In genomic region chr5:35626108-35626507, GRCh38 we compare ENCODE assay signal across 22 cellular contexts. TPM values are rescaled to one million over a fixed set of nuclear protein-coding genes. Genes with fewer than 3 reads are reported as not detected.
DNase-seq lines count a peak whose midpoint lies in the region; ATAC-seq lines count a peak whose summit lies in the region.
"Had no signal": no experiment of that assay in that cellular context is flagged by ENCODE, and none has a peak within 500 bp of the region (broad histone marks: within the 10 kb centered on the region; RNA-seq: fewer than 3 reads in every experiment).

No MANE protein-coding gene starts in this region.

- peak; percentile 84 for ATAC-seq in activated T-helper 17 cell treated with anti-CD3 and anti-CD28 coated beads, Interleukin-2, amount 50 U/mL, for 72 hours (replicated peaks)
- ATAC-seq in GM18519 (IDR thresholded peaks at IDR 0.05; ENCODE audit: low FRiP score, unreplicated experiment), result no peak
- ATAC-seq: naive thymus-derived CD8-positive, alpha-beta T cell; PC-3; upper lobe of right lung had no signal

- no peaks in the 10 kb centered on the region for H3K27me3 Mint-ChIP-seq in activated T-helper 17 cell treated with anti-CD3 and anti-CD28 coated beads, Interleukin-2, amount 50 U/mL, for 72 hours
- H3K27me3 Mint-ChIP-seq: CD8-positive, alpha-beta memory T cell; dendritic cell treated with granulocyte-macrophage colony-stimulating factor and Interleukin-4, amounts not matched to agents 40 ng/mL and 50 ng/mL, for 4 days; naive thymus-derived CD8-positive, alpha-beta T cell had no signal

- peak overlapping the region; percentile 31 for H3K4me3 Mint-ChIP-seq in activated T-helper 17 cell treated with anti-CD3 and anti-CD28 coated beads, Interleukin-2, amount 50 U/mL, for 72 hours
- H3K4me3 Mint-ChIP-seq: CD8-positive, alpha-beta memory T cell; dendritic cell treated with granulocyte-macrophage colony-stimulating factor and Interleukin-4, amounts not matched to agents 40 ng/mL and 50 ng/mL, for 4 days; immature natural killer cell; mesothelial cell of epicardium; naive thymus-derived CD8-positive, alpha-beta T cell had no signal

- H3K27ac Mint-ChIP-seq in activated T-helper 17 cell treated with anti-CD3 and anti-CD28 coated beads, Interleukin-2, amount 50 U/mL, for 72 hours, result peak overlapping the region; percentile 0
- H3K27ac Mint-ChIP-seq: dendritic cell treated with granulocyte-macrophage colony-stimulating factor and Interleukin-4, amounts not matched to agents 40 ng/mL and 50 ng/mL, for 4 days; mesothelial cell of epicardium had no signal

- DNase-seq in AG08395 (ENCODE audit: low spot score) (peak; percentile 29), EH (ENCODE audit: low read depth) (peak; percentile 67), iris pigment epithelial cell (ENCODE audit: low read depth) (peak; percentile 2), HT-29 (ENCODE audit: low spot score) (no peak)
- no peak for DNase-seq in NK-92 treated with Interleukin-12 subunit alpha and Interleukin-12 subunit beta, amount 100 ng/mL, for 24 hours (lab: John Stamatoyannopoulos, UW)
- DNase-seq: activated effector memory CD4-positive, alpha-beta T cell treated with anti-CD3 and anti-CD28 coated beads, Interleukin-2, amount 50 U/mL, for 16 hours; aorta; CD8-positive, alpha-beta memory T cell; DMS153; immature natural killer cell; left ventricle myocardium inferior; naive thymus-derived CD8-positive, alpha-beta T cell; NCI-H2081 treated with DMSO at 0.1 percent for 48 hours; NCI-H446 treated with DMSO at 0.1 percent for 48 hours; ovary; PC-3; SHP77 treated with DMSO at 0.1 percent for 48 hours; upper lobe of right lung had no signal

- peaks cover 4% of the 10 kb centered on the region for H3K9me3 Mint-ChIP-seq in activated T-helper 17 cell treated with anti-CD3 and anti-CD28 coated beads, Interleukin-2, amount 50 U/mL, for 72 hours
- H3K9me3 Mint-ChIP-seq: CD8-positive, alpha-beta memory T cell had no signal

- peaks cover 12% of the 10 kb centered on the region for H3K4me1 Mint-ChIP-seq in activated T-helper 17 cell treated with anti-CD3 and anti-CD28 coated beads, Interleukin-2, amount 50 U/mL, for 72 hours
- H3K4me1 Mint-ChIP-seq: mesothelial cell of epicardium had no signal

- peaks cover 30% of the 10 kb centered on the region for H3K36me3 Mint-ChIP-seq in activated T-helper 17 cell treated with anti-CD3 and anti-CD28 coated beads, Interleukin-2, amount 50 U/mL, for 72 hours (ENCODE audit: low read depth)

RNA-seq across cellular contexts. Expression of gene SPEF2, which starts 8.4 kb away (rescaled TPM):
- total RNA-seq in activated T-helper 17 cell treated with anti-CD3 and anti-CD28 coated beads, Interleukin-2, amount 50 U/mL, for 72 hours, result 1 to 10 TPM; 6.7 to 9.3 TPM
- total RNA-seq in HT-29 (2014; rRNA removed; shearing (Covaris generic)), result 1.3 and 4.3 TPM in 2 replicates

Comparison
In these comparisons a context has a peak if more than half of its experiments do, and no peak if none do; other contexts are left out.
1. DNase-seq: peak in AG08395 (single experiment), EH (single experiment) and iris pigment epithelial cell (single experiment); none in NK-92 treated with Interleukin-12 subunit alpha and Interleukin-12 subunit beta, amount 100 ng/mL, for 24 hours (single experiment) and HT-29 (single experiment).